ENCODE assay signal across 24 cellular contexts in the genomic region with DNA sequence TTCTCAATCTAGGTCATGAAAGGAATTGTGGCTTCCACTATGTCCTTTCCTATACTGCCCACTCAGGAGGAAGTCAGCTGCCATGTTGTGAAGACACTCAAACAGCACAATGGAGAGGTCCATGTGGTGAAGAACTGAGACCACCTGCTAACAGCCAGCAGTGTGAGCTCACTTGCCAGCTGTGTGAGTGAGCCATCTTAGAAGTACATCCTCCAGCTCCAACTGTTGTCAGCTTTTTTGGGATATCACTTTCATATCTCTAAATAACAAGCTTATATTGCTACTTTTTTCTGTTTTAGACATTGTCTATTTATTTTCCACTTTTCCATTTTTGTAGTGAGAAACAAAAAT.
"Had no signal": no experiment of that assay in that cellular context is flagged by ENCODE, and none has a peak within 500 bp of the region (broad histone marks: within the 10 kb centered on the region; RNA-seq: fewer than 3 reads in every experiment).

No MANE protein-coding gene starts in this region.

- H3K27ac Mint-ChIP-seq: dendritic cell treated with granulocyte-macrophage colony-stimulating factor and Interleukin-4, amounts not matched to agents 40 ng/mL and 50 ng/mL, for 4 days; effector memory CD8-positive, alpha-beta T cell; mesothelial cell of epicardium; naive B cell; progenitor cell of endocrine pancreas had no signal

- H3K9me3 ChIP-seq: esophagus muscularis mucosa, gastrocnemius medialis, heart right ventricle, pancreas, spleen, stomach, thoracic aorta, transverse colon had no signal

- H3K4me3 ChIP-seq: esophagus muscularis mucosa, gastrocnemius medialis, heart right ventricle, pancreas, spleen, stomach, thoracic aorta, transverse colon had no signal

- H3K27me3 ChIP-seq: esophagus muscularis mucosa, gastrocnemius medialis, pancreas, spleen, stomach, transverse colon had no signal

- DNase-seq: effector memory CD8-positive, alpha-beta T cell; gastrocnemius medialis; heart right ventricle; islet precursor cell; naive B cell; occipital lobe; pancreas; right cardiac atrium; spleen; stimulated activated CD4-positive, alpha-beta T cell treated with anti-CD3 and anti-CD28 coated beads, Interleukin-15, amount 100 ng/mL, for 24 hours; stimulated activated CD4-positive, alpha-beta T cell treated with anti-CD3 and anti-CD28 coated beads, Interleukin-1b, Interleukin-23, amount 100 ng/mL, for 48 hours; stimulated activated naive CD4-positive, alpha-beta T cell; stomach; substantia nigra; transverse colon had no signal

- H3K9me3 Mint-ChIP-seq: effector memory CD8-positive, alpha-beta T cell had no signal

- H3K4me1 Mint-ChIP-seq: naive B cell had no signal

- H3K27ac ChIP-seq: epithelial cell of prostate, esophagus muscularis mucosa, gastrocnemius medialis, heart right ventricle, pancreas, spleen, stomach, thoracic aorta, transverse colon had no signal

- ATAC-seq: effector memory CD8-positive, alpha-beta T cell; gastrocnemius medialis; heart right ventricle; left lobe of liver; pancreas; right cardiac atrium had no signal

- H3K4me3 Mint-ChIP-seq: dendritic cell treated with granulocyte-macrophage colony-stimulating factor and Interleukin-4, amounts not matched to agents 40 ng/mL and 50 ng/mL, for 4 days; effector memory CD8-positive, alpha-beta T cell; mesothelial cell of epicardium; naive B cell; nephron had no signal

- H3K36me3 ChIP-seq: esophagus muscularis mucosa, gastrocnemius medialis, heart right ventricle, pancreas, spleen, stomach, thoracic aorta, transverse colon had no signal

- H3K4me1 ChIP-seq: gastrocnemius medialis, pancreas, spleen, stomach, transverse colon had no signal

- FAIRE-seq: colon, pancreas had no signal

- H3K36me3 Mint-ChIP-seq: mesothelial cell of epicardium, naive B cell had no signal
